22 cellular contexts compared by ENCODE assay signal in the genomic region with DNA sequence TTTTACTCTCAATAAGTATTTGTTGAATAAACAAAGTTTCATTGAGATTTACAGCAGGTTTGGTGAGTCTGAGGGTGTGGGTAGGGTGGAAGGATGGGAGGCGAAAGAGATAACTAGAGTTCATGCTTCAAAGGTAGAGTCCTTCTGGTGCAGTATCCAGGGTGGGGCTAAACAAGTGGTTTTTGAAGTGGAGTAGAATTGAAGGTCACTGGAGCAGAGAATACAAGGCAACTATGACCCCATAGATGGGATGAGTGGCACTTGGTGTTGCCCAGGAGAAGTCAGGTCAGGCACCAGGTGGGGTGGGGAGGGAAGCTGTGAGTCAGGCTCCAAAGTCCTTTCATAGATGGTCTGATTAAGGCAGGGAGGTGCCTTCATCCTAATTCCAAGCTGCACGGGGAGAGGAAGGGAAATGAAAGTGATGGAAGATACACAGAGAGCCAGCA. TPM values are rescaled to one million over a fixed set of nuclear protein-coding genes. Genes with fewer than 3 reads are reported as not detected.
DNase-seq lines count a peak whose midpoint lies in the region; ATAC-seq, FAIRE-seq and TF ChIP-seq lines count a peak whose summit lies in the region.
"Had no signal": no experiment of that assay in that cellular context is flagged by ENCODE, and none has a peak within 500 bp of the region (broad histone marks: within the 10 kb centered on the region; RNA-seq: fewer than 3 reads in every experiment).

No MANE protein-coding gene starts in this region.

- H3K4me1 ChIP-seq in heart right ventricle (peaks cover 0 to 20% (median 0%) of the 10 kb centered on the region in 9 donors), foreskin keratinocyte (peaks cover 5% of the 10 kb centered on the region), transverse colon (peaks cover 4 to 25% (median 14%) of the 10 kb centered on the region in 4 donors)

- FAIRE-seq in RCC 7860 (lab: Jason Lieb, UNC) = peak; percentile 31

- no peak overlapping the region for H3K4me3 ChIP-seq in heart right ventricle
- H3K4me3 ChIP-seq in transverse colon = no peak overlapping the region
- H3K4me3 ChIP-seq: SK-N-MC, suprapubic skin had no signal

- intact Hi-C loops in Right ventricle myocardium superior (cut with DNase I) (no loop called here), heart right ventricle (cut with DNase I) (no loop called here), transverse colon (cut with DNase I; ENCODE audit: low total_unique reads) (no loop called here)

- no peak for DNase-seq in Right ventricle myocardium superior
- no peak for DNase-seq in heart right ventricle
- DNase-seq in RCC 7860 (ENCODE audit: low spot score) = peak; percentile 64
- peak in 1 of 2 donors; percentile 75 for DNase-seq in foreskin keratinocyte
- DNase-seq in transverse colon = peak; percentile 78
- DNase-seq in NAMALWA (ENCODE audit: low spot score) = no peak
- no peak for DNase-seq in GOT3 (lab: John Stamatoyannopoulos, UW)
- DNase-seq in amniotic stem cell (lab: John Stamatoyannopoulos, UW) = no peak
- DNase-seq: activated CD8-positive, alpha-beta memory T cell treated with anti-CD3 and anti-CD28 coated beads for 24 hours; activated naive CD4-positive, alpha-beta T cell treated with anti-CD3 and anti-CD28 coated beads, Interleukin-2, amount 50 U/mL, for 16 hours; activated T-cell treated with anti-CD3 and anti-CD28 coated beads, Interleukin-2, amount 50 U/mL, for 48 hours; DMS153; foreskin melanocyte; midbrain; NCI-H1417 treated with DMSO at 0.1 percent for 48 hours; NCI-H2171; NCI-H748 treated with DMSO at 0.1 percent for 48 hours; T-helper 9 cell had no signal

- TF ChIP-seq CTCF in heart right ventricle (IDR thresholded peaks at IDR 0.05) = no peak
- no peak for TF ChIP-seq CTCF in foreskin keratinocyte (conservative IDR thresholded peaks at IDR 0.05)
- no peak for TF ChIP-seq CTCF in transverse colon (IDR thresholded peaks at IDR 0.05)

- peak; percentile 41 for ATAC-seq in Right ventricle myocardium superior (ENCODE audit: poor library complexity)
- no peak for ATAC-seq in heart right ventricle
- ATAC-seq in foreskin keratinocyte = peak; percentile 88
- ATAC-seq: activated CD4-positive, CD25-positive, alpha-beta regulatory T cell treated with anti-CD3 and anti-CD28 coated beads, Interleukin-2, amount 50 U/mL, for 24 hours had no signal

- no peaks in the 10 kb centered on the region for H3K36me3 ChIP-seq in heart right ventricle
- no peaks in the 10 kb centered on the region for H3K36me3 ChIP-seq in transverse colon
- H3K36me3 ChIP-seq: suprapubic skin had no signal

- peaks cover 0 to 15% (median 0%) of the 10 kb centered on the region in 11 donors for H3K9me3 ChIP-seq in heart right ventricle
- no peaks in the 10 kb centered on the region for H3K9me3 ChIP-seq in transverse colon
- H3K9me3 ChIP-seq: suprapubic skin had no signal

- TF ChIP-seq POLR2A in transverse colon (IDR thresholded peaks at IDR 0.05) = no peak

- no peak for TF ChIP-seq EP300 in transverse colon (IDR thresholded peaks at IDR 0.05; ENCODE audit: low read depth)

- H3K27ac ChIP-seq in heart right ventricle = no peak overlapping the region
- H3K27ac ChIP-seq in foreskin keratinocyte = peak overlapping the region; percentile 60
- H3K27ac ChIP-seq in transverse colon = peak overlapping the region; percentile 11 to 71 (median 54)
- H3K27ac ChIP-seq: C4-2B, SK-N-MC, suprapubic skin had no signal

- WGBS in heart right ventricle, 2 donors = 80 to 83% methylated on average over 2 of the region's 2 CpGs
- 51 to 73% methylated on average over 2 of the region's 2 CpGs for WGBS in transverse colon (ENCODE audit: low coverage in 1 of 2), 2 donors

- in situ Hi-C loops in transverse colon (cut with MboI; ENCODE audit: low pct_ligation_motif_present in 1 of 4, low pct_unique_long_range_greater_than_20kb in 1 of 4, low sequenced_read_pairs in 3 of 4) = loop anchor here in 1 of 4 donors (25.0 kb wide), 1 partner anchor 106 kb away; no protein-coding TSS in a partner anchor

- H3K27me3 ChIP-seq in heart right ventricle (no peaks in the 10 kb centered on the region), foreskin keratinocyte (no peaks in the 10 kb centered on the region), transverse colon (no peaks in the 10 kb centered on the region)
- H3K27me3 ChIP-seq: suprapubic skin had no signal

RNA-seq across cellular contexts. Expression of a gene that starts 6.6 kb away (rescaled TPM):
- total RNA-seq in Right ventricle myocardium superior (80.9 TPM), heart right ventricle (10 to 100 TPM; 72.6 to 99.7 (median 91.1) TPM), foreskin keratinocyte (179 and 191 TPM in 2 replicates), transverse colon (100 to 1,000 TPM in 3 of 4 donors, 10 to 100 TPM in 1; 67.3 to 137 (median 123) TPM)
- polyA plus RNA-seq in heart right ventricle (10 to 100 TPM; 17.3 to 26.2 TPM), foreskin keratinocyte (67.8 and 73.5 TPM in 2 replicates)

Comparison
In these comparisons a context has a peak if more than half of its experiments do, and no peak if none do; other contexts are left out.
1. ATAC-seq: peak in Right ventricle myocardium superior (single experiment) and foreskin keratinocyte (single experiment); none in heart right ventricle (0 of 8).
2. DNase-seq: peak in RCC 7860 (single experiment) and transverse colon (single experiment); none in Right ventricle myocardium superior (single experiment), heart right ventricle (0 of 2), NAMALWA (single experiment), GOT3 (single experiment) and amniotic stem cell (single experiment).
3. H3K27ac ChIP-seq: peak in foreskin keratinocyte (single experiment) and transverse colon (4 of 4); none in heart right ventricle (0 of 10).